ENCODE assay signal across 8 cellular contexts in genomic region chrX:43836435-43837184, GRCh38. TPM values are rescaled to one million over a fixed set of nuclear protein-coding genes. Genes with fewer than 3 reads are reported as not detected.
A peak's percentile ranks its signal among the peaks of the same experiment; 100 is the strongest.
DNase-seq lines count a peak whose midpoint lies in the region; ATAC-seq, FAIRE-seq and TF ChIP-seq lines count a peak whose summit lies in the region.

No MANE protein-coding gene starts in this region.

- CTCF ChIA-PET in K562 (lab: Yijun Ruan, JAX; ENCODE audit: low intra/inter-chr PET ratio): interaction anchor here (1.0 kb wide), 1 partner anchor 122 kb away, joined by 4 read pairs; no protein-coding TSS in a partner anchor

- H3K4me3 ChIP-seq in K562: no peak overlapping the region
- H3K4me3 ChIP-seq in mesenchymal stem cell (ENCODE audit: insufficient read depth in 1 of 2, low read depth in 1 of 2, low read length in 2 of 2): no peak overlapping the region

- intact Hi-C loops in K562 (cut with micrococcal nuclease): loop anchor here (5.0 to 10.0 kb wide), 3 partner anchors 68 to 401 kb away; no protein-coding TSS in a partner anchor

- no peak overlapping the region for H3K23ac ChIP-seq in mesenchymal stem cell (ENCODE audit: low read length in 2 of 2)

- no peak overlapping the region for H3K27ac ChIP-seq in K562 (ENCODE audit: extremely low read depth, low read depth, low read length)
- no peak overlapping the region for H3K27ac ChIP-seq in mesenchymal stem cell (ENCODE audit: low read length, poor library complexity, severe bottlenecking)

- DNase-seq in EH (ENCODE audit: low read depth): peak; percentile 9
- DNase-seq in LoVo (ENCODE audit: low spot score): peak; percentile 17
- DNase-seq in K562 (ENCODE audit: extremely low read depth in 1 of 4, low spot score in 3 of 4): peak; percentile 4 to 25 (median 6)
- DNase-seq in mesenchymal stem cell: peak; percentile 17
- no peak for DNase-seq in HCEC 1CT
- no peak for DNase-seq in HuH-7 (ENCODE audit: low spot score)

- H4K20me1 ChIP-seq in K562 (replicated peaks; ENCODE audit: control insufficient read depth, insufficient read depth, low read length): no peaks in the 10 kb centered on the region

- no peak overlapping the region for H4K8ac ChIP-seq in mesenchymal stem cell (ENCODE audit: low read length)

- H3K27me3 ChIP-seq in K562 (ENCODE audit: control insufficient read depth in 2 of 2, insufficient read depth in 2 of 2, low read length in 2 of 2): no peaks in the 10 kb centered on the region
- peaks cover 0 to 23% of the 10 kb centered on the region in 2 experiments for H3K27me3 ChIP-seq in mesenchymal stem cell (ENCODE audit: control insufficient read depth in 1 of 2, insufficient read depth in 1 of 2, low read length in 2 of 2)

- peak; percentile 27 to 52 (median 32); a peak in 4 of 6 replicates for TF ChIP-seq CTCF in K562 (IDR thresholded peaks at IDR 0.05 in 2 of 3, conservative IDR thresholded peaks at IDR 0.05 in 1 of 3; ENCODE audit: insufficient read depth in 2 of 3, low read depth in 1 of 3, low read length in 3 of 3)

- no TSS peak for BruUV-seq in K562 (replicated peaks; lab: Mats Ljungman, UMichigan)

- H2AK5ac ChIP-seq in mesenchymal stem cell (ENCODE audit: low read length, severe bottlenecking): no peak overlapping the region

- peak; percentile 37 to 60; a peak in 3 of 4 replicates for TF ChIP-seq RAD21 in K562 (CRISPR knock-in tag; conservative IDR thresholded peaks at IDR 0.05 in 1 of 2, IDR thresholded peaks at IDR 0.05 in 1 of 2)

- no peaks in the 10 kb centered on the region for H3K9me1 ChIP-seq in K562 (ENCODE audit: control insufficient read depth, insufficient read depth, low read length)

- TF ChIP-seq POLR2A in K562 (conservative IDR thresholded peaks at IDR 0.05): no peak

- no peak overlapping the region for H2BK5ac ChIP-seq in mesenchymal stem cell (ENCODE audit: low read depth, low read length, poor library complexity, severe bottlenecking)

- no peak for TF ChIP-seq EP300 in K562 (IDR thresholded peaks at IDR 0.05; ENCODE audit: low read length)

- H3K9ac ChIP-seq in K562 (ENCODE audit: insufficient read depth in 1 of 2, low read depth in 2 of 2, low read length in 2 of 2) (no peak overlapping the region), mesenchymal stem cell (ENCODE audit: low read length) (no peak overlapping the region)

- H2BK12ac ChIP-seq in mesenchymal stem cell (ENCODE audit: low read length in 2 of 2): no peak overlapping the region

- H3K4me1 ChIP-seq in K562 (replicated peaks in 1 of 2; ENCODE audit: control insufficient read depth in 2 of 2, insufficient read depth in 2 of 2, low read length in 2 of 2) (no peaks in the 10 kb centered on the region), mesenchymal stem cell (ENCODE audit: control insufficient read depth, insufficient read depth, low read depth, low read length) (no peaks in the 10 kb centered on the region)

- ATAC-seq in K562 (no peak), HG03432 (IDR thresholded peaks at IDR 0.05; ENCODE audit: unreplicated experiment) (no peak), HG02870 (IDR thresholded peaks at IDR 0.05; ENCODE audit: unreplicated experiment) (no peak)

- H3K4me2 ChIP-seq in K562 (ENCODE audit: insufficient read depth, low read length): no peak overlapping the region
- no peak overlapping the region for H3K4me2 ChIP-seq in mesenchymal stem cell (ENCODE audit: low read length, poor library complexity, severe bottlenecking)

- no peak overlapping the region for H4K91ac ChIP-seq in mesenchymal stem cell (ENCODE audit: low read length)

- H3K79me2 ChIP-seq in K562 (ENCODE audit: control insufficient read depth, insufficient read depth, low read length): no peaks in the 10 kb centered on the region

- H2BK15ac ChIP-seq in mesenchymal stem cell (ENCODE audit: low read depth, poor library complexity, severe bottlenecking): no peak overlapping the region

- H3K36me3 ChIP-seq in K562 (ENCODE audit: control insufficient read depth, insufficient read depth, low read length) (no peaks in the 10 kb centered on the region), mesenchymal stem cell (ENCODE audit: control insufficient read depth in 1 of 2, insufficient read depth in 2 of 2, low read depth in 1 of 2, low read length in 2 of 2) (no peaks in the 10 kb centered on the region)

- POLR2A ChIA-PET in K562 (lab: Yijun Ruan, JAX): no interaction called here

- FAIRE-seq in K562 (lab: Jason Lieb, UNC): no peak

- H2AFZ ChIP-seq in K562 (ENCODE audit: low read depth, low read length) (no peak overlapping the region), mesenchymal stem cell (ENCODE audit: low read depth, low read length) (no peak overlapping the region)

- H3K79me1 ChIP-seq in mesenchymal stem cell (replicated peaks; ENCODE audit: low read length, poor library complexity, severe bottlenecking): no peaks in the 10 kb centered on the region

- in situ Hi-C loops in K562 (cut with MboI): no loop called here

- no peak overlapping the region for H2BK120ac ChIP-seq in mesenchymal stem cell (ENCODE audit: low read depth, low read length)

- no peaks in the 10 kb centered on the region for H3K9me3 ChIP-seq in K562 (replicated peaks; ENCODE audit: control insufficient read depth, insufficient read depth, low read depth, low read length)
- no peaks in the 10 kb centered on the region for H3K9me3 ChIP-seq in mesenchymal stem cell (ENCODE audit: control insufficient read depth, low read length)

- no peak overlapping the region for H3K14ac ChIP-seq in mesenchymal stem cell (ENCODE audit: low read length in 2 of 2)

- H3K18ac ChIP-seq in mesenchymal stem cell (ENCODE audit: low read depth in 1 of 2, low read length in 2 of 2): no peak overlapping the region

- 0% methylated on average over 3 of the region's 3 CpGs for WGBS in K562 (ENCODE audit: insufficient coverage, low coverage, missing lambda C conversion rate)
- WGBS in mesenchymal stem cell: no CpG with 5 or more reads among the region's 3 CpGs

- H3K4ac ChIP-seq in mesenchymal stem cell (ENCODE audit: low read depth in 1 of 2, low read length in 2 of 2): no peak overlapping the region

TF ChIP-seq in K562, 482 proteins besides CTCF, POLR2A, EP300 and RAD21:
- TF ChIP-seq SMC3 (conservative IDR thresholded peaks at IDR 0.05; ENCODE audit: insufficient read depth, low read depth, low read length): 0 out of 2 replicates have a peak, but pooled peaks have one; percentile 22
- peak; percentile 100 for TF ChIP-seq MAFK (IDR thresholded peaks at IDR 0.05; ENCODE audit: low read length)
- TF ChIP-seq C11orf30 (IDR thresholded peaks at IDR 0.05; ENCODE audit: low read depth): peak; percentile 91
- TF ChIP-seq ZBTB11 (CRISPR knock-in tag; IDR thresholded peaks at IDR 0.05): no peak
- TF ChIP-seq BACH1 (tag; IDR thresholded peaks at IDR 0.05): peak; percentile 60; the same call in 1 of the 2 replicates
- TF ChIP-seq NFE2L1 (tag; IDR thresholded peaks at IDR 0.05; ENCODE audit: borderline replicate concordance, low read depth): peak; percentile 37; the same call in 1 of the 2 replicates
- TF ChIP-seq ZNF316 (IDR thresholded peaks at IDR 0.05): peak; percentile 96
- TF ChIP-seq MAFG (tag; conservative IDR thresholded peaks at IDR 0.05): peak; percentile 95
- TF ChIP-seq MAFF (IDR thresholded peaks at IDR 0.05; ENCODE audit: low read length): peak; percentile 99
- TF ChIP-seq ZEB2 (IDR thresholded peaks at IDR 0.05): no peak
- TF ChIP-seq NFE2 (IDR thresholded peaks at IDR 0.05; ENCODE audit: low read depth): peak; percentile 57; the same call in 1 of the 2 replicates
- TF ChIP-seq HNRNPK (IDR thresholded peaks at IDR 0.05; ENCODE audit: low read depth, low read length, poor library complexity, severe bottlenecking): no peak
TF ChIP-seq in K562: peak in this region for 9.

RNA-seq across cellular contexts. Expression of gene MAOB, which starts 45.6 kb away (rescaled TPM):
- not detected in 2 replicates for total RNA-seq in K562 (2011; cell fraction: chromatin; rRNA removed; ENCODE audit: low replicate concordance)
- not detected in 2 replicates for total RNA-seq in K562 (2011; cell fraction: nucleolus; rRNA removed)
- not detected in 2 replicates for total RNA-seq in K562 (2011; cell fraction: nucleoplasm; rRNA removed)
- total RNA-seq in K562 (2014; rRNA removed): not detected in 2 replicates
- not detected in 2 replicates for total RNA-seq in K562 (2014; rRNA removed; fragmentation: Illumina TruSeq; extraction: Trizol)
- total RNA-seq in K562 (2015; rRNA removed; fragmentation: Illumina TruSeq; extraction: Trizol): not detected in 2 replicates
- total RNA-seq in K562 (2021): 0.09 and 0.13 TPM in 2 replicates
- not detected in 2 replicates for polyA plus RNA-seq in K562 (2011; rRNA removed)
- polyA plus RNA-seq in K562 (2011; cell fraction: cytosol; rRNA removed): not detected in 2 replicates
- polyA plus RNA-seq in K562 (2011; cell fraction: nucleus; rRNA removed): not detected in 2 replicates
- polyA plus RNA-seq in K562 (2012): not detected in 2 replicates
- not detected in 2 replicates for polyA plus RNA-seq in K562 (2014; fragmentation: Illumina TruSeq; extraction: Trizol)
- polyA plus RNA-seq in K562 (2014; fragmentation: Nextera tagmentation; extraction: Ambion mirVana): not detected
- 0.05 TPM in 1 of 2 replicates, not detected in the other for polyA plus RNA-seq in K562 (2014; rRNA removed)
- polyA minus RNA-seq in K562 (2011; rRNA and poly(A)+ RNA removed): not detected in 2 replicates
- not detected in 2 replicates for polyA minus RNA-seq in K562 (2011; cell fraction: cytosol; rRNA and poly(A)+ RNA removed)
- not detected in 2 replicates for polyA minus RNA-seq in K562 (2011; cell fraction: nucleus; rRNA and poly(A)+ RNA removed)
- polyA plus RNA-seq in mesenchymal stem cell (2013, experiment 1 of 2): not detected
- not detected for polyA plus RNA-seq in mesenchymal stem cell (2013, experiment 2 of 2)

Comparison
In these comparisons a context has a peak if more than half of its experiments do, and no peak if none do; other contexts are left out.
1. DNase-seq: peak in EH (single experiment), LoVo (single experiment), K562 (4 of 4) and mesenchymal stem cell (single experiment); none in HCEC 1CT (single experiment) and HuH-7 (single experiment).